8 cellular contexts compared by ENCODE assay signal in the genomic region with DNA sequence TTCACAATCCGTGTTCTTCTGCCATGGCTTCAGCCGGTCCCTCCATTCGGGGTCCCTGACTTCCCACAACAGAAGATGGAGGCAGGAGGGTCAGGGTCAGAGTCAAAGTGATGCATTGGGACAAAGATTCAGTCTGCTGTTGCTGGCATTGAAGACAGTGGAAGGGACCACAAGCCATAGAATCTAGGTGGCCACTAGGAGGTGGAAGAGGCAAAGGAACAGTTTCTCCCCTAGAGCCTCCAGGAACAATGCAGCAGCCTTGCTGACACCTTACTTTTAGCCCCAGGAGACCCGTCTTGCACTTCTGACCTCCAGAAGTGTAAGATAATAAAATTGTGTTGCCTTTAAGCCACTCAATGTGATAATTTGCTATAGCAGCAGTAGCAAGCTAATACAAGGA. TPM values are rescaled to one million over a fixed set of nuclear protein-coding genes. Genes with fewer than 3 reads are reported as not detected.
DNase-seq lines count a peak whose midpoint lies in the region; ATAC-seq, FAIRE-seq and TF ChIP-seq lines count a peak whose summit lies in the region.

No MANE protein-coding gene starts in this region.

- H3K9me3 ChIP-seq in A673 (ENCODE audit: low read depth, low read length, poor library complexity, severe bottlenecking) (no peaks in the 10 kb centered on the region), neuronal stem cell (replicated peaks in 1 of 2; ENCODE audit: control insufficient read depth in 2 of 2, insufficient read depth in 1 of 2, low read depth in 1 of 2, low read length in 2 of 2) (no peaks in the 10 kb centered on the region)

- peak; percentile 51 for TF ChIP-seq CTCF in A673 (conservative IDR thresholded peaks at IDR 0.05; ENCODE audit: low read depth, low read length)
- peak; percentile 10 for TF ChIP-seq CTCF in GM13976 (IDR thresholded peaks at IDR 0.05; ENCODE audit: borderline replicate concordance, control extremely low read depth, extremely low read depth, insufficient read depth, missing control alignments)
- TF ChIP-seq CTCF in brain microvascular endothelial cell (IDR thresholded peaks at IDR 0.05; ENCODE audit: low read depth, low read length, missing control alignments), result peak; percentile 75

- POLR2A ChIA-PET in A673 (lab: Charles Lee; ENCODE audit: low non-redundant PET), result no interaction called here

- no peak overlapping the region for H2AFZ ChIP-seq in neuronal stem cell (ENCODE audit: low read length)

- FAIRE-seq in GM19239 (lab: Jason Lieb, UNC), result no peak

- H2BK15ac ChIP-seq in neuronal stem cell (ENCODE audit: low read length), result no peak overlapping the region

- H3K4me3 ChIP-seq in A673 (ENCODE audit: low read depth, low read length, poor library complexity, severe bottlenecking), result no peak overlapping the region
- no peak overlapping the region for H3K4me3 ChIP-seq in brain microvascular endothelial cell (ENCODE audit: low read depth, low read length)
- H3K4me3 ChIP-seq in neuronal stem cell (ENCODE audit: low read length in 2 of 2), result no peak overlapping the region

- H3K79me1 ChIP-seq in neuronal stem cell (ENCODE audit: low read depth, low read length), result no peaks in the 10 kb centered on the region

- no peaks in the 10 kb centered on the region for H3K36me3 ChIP-seq in A673 (ENCODE audit: insufficient read depth, low read length, poor library complexity, severe bottlenecking)
- H3K36me3 ChIP-seq in brain microvascular endothelial cell (replicated peaks), result no peaks in the 10 kb centered on the region
- H3K36me3 ChIP-seq in neuronal stem cell (replicated peaks in 1 of 2; ENCODE audit: control insufficient read depth in 2 of 2, insufficient read depth in 2 of 2, low read length in 2 of 2), result peaks cover 0 to 2% of the 10 kb centered on the region in 2 donors

- no peak overlapping the region for H4K91ac ChIP-seq in neuronal stem cell (ENCODE audit: low read depth, low read length, poor library complexity)

- in situ Hi-C loops in GM13976 (cut with MboI; ENCODE audit: low sequenced_read_pairs, unreplicated experiment), result no loop called here
- in situ Hi-C loops in brain microvascular endothelial cell (cut with HindIII; ENCODE audit: low pct_ligation_motif_present, low sequenced_read_pairs), result no loop called here

- H2AK5ac ChIP-seq in neuronal stem cell (ENCODE audit: low read depth, low read length), result no peak overlapping the region

- ATAC-seq in HG02610 (IDR thresholded peaks at IDR 0.05; ENCODE audit: unreplicated experiment), result no peak
- ATAC-seq in GM18520 (IDR thresholded peaks at IDR 0.05; ENCODE audit: unreplicated experiment), result no peak

- H3K4ac ChIP-seq in neuronal stem cell (ENCODE audit: low read length), result no peak overlapping the region

- H3K23ac ChIP-seq in neuronal stem cell (ENCODE audit: low read depth, low read length, poor library complexity), result no peak overlapping the region

- H2BK12ac ChIP-seq in neuronal stem cell (ENCODE audit: low read length), result no peak overlapping the region

- H3K18ac ChIP-seq in neuronal stem cell (ENCODE audit: low read length), result no peak overlapping the region

- no peak overlapping the region for H2BK5ac ChIP-seq in neuronal stem cell (ENCODE audit: low read length)

- peak; percentile 57 for DNase-seq in A673 (ENCODE audit: low spot score)
- peak; percentile 37 for DNase-seq in GM13976 (ENCODE audit: low spot score)
- DNase-seq in NCI-H460 (ENCODE audit: extremely low read depth, low read depth), result peak; percentile 44
- peak; percentile 23 for DNase-seq in brain microvascular endothelial cell
- no peak for DNase-seq in GM19239 (ENCODE audit: insufficient read length, low spot score)
- no peak for DNase-seq in neuronal stem cell (ENCODE audit: low spot score)

- H2BK120ac ChIP-seq in neuronal stem cell (ENCODE audit: low read depth, low read length), result no peak overlapping the region

- H4K8ac ChIP-seq in neuronal stem cell (ENCODE audit: low read depth, low read length), result no peak overlapping the region

- H3K4me1 ChIP-seq in A673 (ENCODE audit: insufficient read depth, low read length, poor library complexity, severe bottlenecking) (peaks cover 16% of the 10 kb centered on the region), neuronal stem cell (ENCODE audit: control insufficient read depth in 2 of 2, insufficient read depth in 1 of 2, low read depth in 1 of 2, low read length in 2 of 2) (peaks cover 3 to 6% of the 10 kb centered on the region in 2 donors)

- intact Hi-C loops in A673 (cut with micrococcal nuclease; ENCODE audit: unreplicated experiment), result no loop called here

- no CpG with 5 or more reads among the region's 4 CpGs for WGBS in neuronal stem cell (ENCODE audit: extremely low coverage in 2 of 2, insufficient read length in 2 of 2, insufficient replicate concordance in 1 of 2), 2 donors

- H3K27ac ChIP-seq in A673 (ENCODE audit: low read depth, low read length, poor library complexity, severe bottlenecking) (no peak overlapping the region), brain microvascular endothelial cell (no peak overlapping the region), neuronal stem cell (replicated peaks; ENCODE audit: low read length) (no peak overlapping the region)

- no peak overlapping the region for H3K9ac ChIP-seq in neuronal stem cell (ENCODE audit: low read depth, low read length, poor library complexity)

- H3K14ac ChIP-seq in neuronal stem cell (ENCODE audit: low read length), result no peak overlapping the region

- no TSS peak for BruUV-seq in A673 (replicated peaks; lab: Mats Ljungman, UMichigan)

- CTCF ChIA-PET in A673 (lab: Charles Lee), result interaction anchor here (0.9 kb wide), 1 partner anchor 262 kb away, joined by 6 read pairs; no protein-coding TSS in a partner anchor

- H3K27me3 ChIP-seq in A673 (replicated peaks; ENCODE audit: insufficient read depth, low read depth, low read length, poor library complexity) (no peaks in the 10 kb centered on the region), brain microvascular endothelial cell (replicated peaks) (no peaks in the 10 kb centered on the region), neuronal stem cell (ENCODE audit: control insufficient read depth in 3 of 3, insufficient read depth in 3 of 3, low read depth in 1 of 3, low read length in 3 of 3) (no peaks in the 10 kb centered on the region)

- H3K4me2 ChIP-seq in neuronal stem cell (ENCODE audit: insufficient read depth, low read length, poor library complexity, severe bottlenecking), result no peak overlapping the region

RNA-seq across cellular contexts. Expression of gene MFSD11, which starts 55.9 kb away (rescaled TPM):
- total RNA-seq in A673 (2021), result 37.4 and 38.8 TPM in 2 replicates
- 33.2 and 41.1 TPM in 2 replicates for total RNA-seq in NCI-H460 (2014; rRNA removed; shearing (Covaris generic))
- 33.0 and 39.1 TPM in 2 replicates for polyA plus RNA-seq in NCI-H460 (2014; cell fraction: nucleus; rRNA removed)
- polyA plus RNA-seq in neuronal stem cell (2013, experiment 1 of 2), result 11.3 TPM
- 12.1 TPM for polyA plus RNA-seq in neuronal stem cell (2013, experiment 2 of 2)

RNA-seq across cellular contexts. Expression of gene SRSF2, which starts 56.6 kb away (rescaled TPM):
- 406 and 440 TPM in 2 replicates for total RNA-seq in A673 (2021)
- total RNA-seq in NCI-H460 (2014; rRNA removed; shearing (Covaris generic)), result 211 and 218 TPM in 2 replicates
- 1,878 and 3,883 TPM in 2 replicates for polyA plus RNA-seq in NCI-H460 (2014; cell fraction: nucleus; rRNA removed)
- 225 TPM for polyA plus RNA-seq in neuronal stem cell (2013, experiment 1 of 2)
- 226 TPM for polyA plus RNA-seq in neuronal stem cell (2013, experiment 2 of 2)

Comparison
In these comparisons a context has a peak if more than half of its experiments do, and no peak if none do; other contexts are left out.
1. DNase-seq: peak in A673 (single experiment), GM13976 (single experiment), NCI-H460 (single experiment) and brain microvascular endothelial cell (single experiment); none in GM19239 (single experiment) and neuronal stem cell (single experiment).
2. CTCF ChIP-seq: peak in every context shown above with its lines; median percentile 75 in brain microvascular endothelial cell; 51 in A673; 10 in GM13976.